ENCODE assay signal across 11 cellular contexts in genomic region chr1:182005398-182005797, GRCh38. TPM values are rescaled to one million over a fixed set of nuclear protein-coding genes. Genes with fewer than 3 reads are reported as not detected.
"Had no signal": no experiment of that assay in that cellular context is flagged by ENCODE, and none has a peak within 500 bp of the region (broad histone marks: within the 10 kb centered on the region; RNA-seq: fewer than 3 reads in every experiment).

No MANE protein-coding gene starts in this region.

RNA-seq across cellular contexts. Expression of gene ZNF648, which starts 56.1 kb away (rescaled TPM):
- total RNA-seq: OCI-LY7, PC-3, PC-9, Peyer's patch, Right ventricle myocardium inferior, Right ventricle myocardium superior, RPMI7951, SJCRH30, SJSA1, T-cell had no signal
- polyA plus RNA-seq: SK-N-SH had no signal
